16 cellular contexts compared by ENCODE assay signal in genomic region chr4:165367040-165367439, GRCh38. TPM values are rescaled to one million over a fixed set of nuclear protein-coding genes. Genes with fewer than 3 reads are reported as not detected.
"Had no signal": no experiment of that assay in that cellular context is flagged by ENCODE, and none has a peak within 500 bp of the region (broad histone marks: within the 10 kb centered on the region; RNA-seq: fewer than 3 reads in every experiment).

No MANE protein-coding gene starts in this region.

- DNase-seq: activated CD4-positive, alpha-beta T cell treated with anti-CD3 and anti-CD28 coated beads, Interleukin-2, amount 50 U/mL, for 48 hours; activated CD4-positive, CD25-positive, alpha-beta regulatory T cell treated with anti-CD3 and anti-CD28 coated beads, Interleukin-2, amount 50 U/mL, for 72 hours; activated CD8-positive, alpha-beta memory T cell treated with anti-CD3 and anti-CD28 coated beads, Interleukin-2, amount 10 ng/mL, durations not matched to agents 7 days and 5 days; activated gamma-delta T cell; activated T-cell treated with anti-CD3 and anti-CD28 coated beads, Interleukin-2, amount 50 U/mL, for 4 hours; esophagus squamous epithelium; foreskin melanocyte; heart left ventricle; mesenchymal stem cell; occipital lobe; right cardiac atrium; tibial artery had no signal

- ATAC-seq: activated CD8-positive, alpha-beta memory T cell treated with anti-CD3 and anti-CD28 coated beads, Interleukin-2, amount 10 ng/mL, durations not matched to agents 7 days and 5 days; activated T-cell treated with anti-CD3 and anti-CD28 coated beads, Interleukin-2, amount 50 U/mL, for 4 hours; heart left ventricle; natural killer cell treated with Interleukin-12 subunit alpha and Interleukin-12 subunit beta and Interleukin-15 and Interleukin-18, amount 100 ng/mL, for 72 hours; right cardiac atrium; stimulated activated effector memory CD8-positive, alpha-beta T cell treated with anti-CD3 and anti-CD28 coated beads, Interleukin-12 subunit alpha, Interleukin-12 subunit beta, amount 100 ng/mL, for 72 hours had no signal

- H3K4me3 ChIP-seq: breast epithelium, esophagus squamous epithelium, heart left ventricle, tibial artery had no signal

- H3K27ac ChIP-seq: breast epithelium, esophagus squamous epithelium, heart left ventricle, tibial artery had no signal

- H3K27me3 ChIP-seq: breast epithelium, esophagus squamous epithelium, tibial artery had no signal

- H3K36me3 ChIP-seq: breast epithelium, esophagus squamous epithelium, heart left ventricle, tibial artery had no signal

- H3K4me1 ChIP-seq: breast epithelium, esophagus squamous epithelium, heart left ventricle, tibial artery had no signal

- H3K9me3 ChIP-seq: breast epithelium, esophagus squamous epithelium, heart left ventricle, tibial artery had no signal

RNA-seq across cellular contexts. Expression of gene CPE, which starts 11.8 kb away (rescaled TPM):
- total RNA-seq: activated CD8-positive, alpha-beta memory T cell treated with anti-CD3 and anti-CD28 coated beads, Interleukin-2, amount 10 ng/mL, durations not matched to agents 7 days and 5 days; natural killer cell treated with Interleukin-12 subunit alpha and Interleukin-12 subunit beta and Interleukin-15 and Interleukin-18, amount 100 ng/mL, for 72 hours; T-helper 1 cell treated with Interleukin-12 subunit alpha and Interleukin-12 subunit beta and Interleukin-4 antibody, amounts not matched to agents 30 ng/mL and 1 ng/mL, for 36 hours had no signal
